ENCODE assay signal across 14 cellular contexts in genomic region chr6:32840604-32841246, GRCh38. TPM values are rescaled to one million over a fixed set of nuclear protein-coding genes. Genes with fewer than 3 reads are reported as not detected.
DNase-seq lines count a peak whose midpoint lies in the region; ATAC-seq and TF ChIP-seq lines count a peak whose summit lies in the region.
"Had no signal": no experiment of that assay in that cellular context is flagged by ENCODE, and none has a peak within 500 bp of the region (broad histone marks: within the 10 kb centered on the region; RNA-seq: fewer than 3 reads in every experiment).

No MANE protein-coding gene starts in this region.

- no peak for ATAC-seq in central memory CD8-positive, alpha-beta T cell (replicated peaks; ENCODE audit: extremely low read depth, poor library complexity, severe bottlenecking)

- peak; percentile 63 for DNase-seq in activated T-cell treated with anti-CD3 and anti-CD28 coated beads, Interleukin-2, amount 50 U/mL, for 24 hours
- DNase-seq in activated T-cell treated with anti-CD3 and anti-CD28 coated beads for 4 hours (no peak), caudate nucleus (lab: John Stamatoyannopoulos, UW) (no peak), HFFc6 (no peak), left ventricle myocardium inferior (no peak)
- DNase-seq in central memory CD8-positive, alpha-beta T cell (ENCODE audit: low spot score in 2 of 2): no peak
- DNase-seq: brain microvascular endothelial cell, DMS79 treated with DMSO at 0.1 percent for 48 hours, NCI-H1092 treated with DMSO at 0.1 percent for 48 hours, testis had no signal

- H3K36me3 Mint-ChIP-seq in activated T-cell treated with anti-CD3 and anti-CD28 coated beads, Interleukin-2, amount 50 U/mL, for 24 hours (ENCODE audit: low read depth): peaks cover 93% of the 10 kb centered on the region
- peaks cover 61% of the 10 kb centered on the region for H3K36me3 Mint-ChIP-seq in central memory CD8-positive, alpha-beta T cell (ENCODE audit: insufficient read depth)
- H3K36me3 Mint-ChIP-seq in stimulated activated naive CD8-positive, alpha-beta T cell treated with anti-CD3 and anti-CD28 coated beads, Interleukin-15, Interleukin-2, amounts not matched to agents 100 ng/mL and 50 ng/mL, for 24 hours (ENCODE audit: low read depth): peaks cover 81% of the 10 kb centered on the region
- peaks cover 15% of the 10 kb centered on the region for H3K36me3 Mint-ChIP-seq in HFFc6 (ENCODE audit: low read depth)

- H3K79me2 ChIP-seq in OCI-LY3 (ENCODE audit: low read length): peaks cover 36% of the 10 kb centered on the region
- H3K79me2 ChIP-seq: hepatocyte had no signal

- no peaks in the 10 kb centered on the region for H4K20me1 ChIP-seq in OCI-LY3 (ENCODE audit: insufficient read depth, low read length)

- H3K4me1 Mint-ChIP-seq in activated T-cell treated with anti-CD3 and anti-CD28 coated beads, Interleukin-2, amount 50 U/mL, for 24 hours (ENCODE audit: low read depth): peaks cover 69% of the 10 kb centered on the region
- H3K4me1 Mint-ChIP-seq in central memory CD8-positive, alpha-beta T cell: peaks cover 72% of the 10 kb centered on the region
- H3K4me1 Mint-ChIP-seq in stimulated activated naive CD8-positive, alpha-beta T cell treated with anti-CD3 and anti-CD28 coated beads, Interleukin-15, Interleukin-2, amounts not matched to agents 100 ng/mL and 50 ng/mL, for 24 hours (ENCODE audit: low read depth): peaks cover 75% of the 10 kb centered on the region
- H3K4me1 Mint-ChIP-seq in HFFc6 (ENCODE audit: low read depth): peaks cover 48% of the 10 kb centered on the region

- H3K36me3 ChIP-seq in OCI-LY3 (replicated peaks; ENCODE audit: low read depth, low read length): peaks cover 44% of the 10 kb centered on the region
- peaks cover 32% of the 10 kb centered on the region for H3K36me3 ChIP-seq in left ventricle myocardium inferior
- H3K36me3 ChIP-seq: prostate gland had no signal

- peak overlapping the region; percentile 55 for H3K4me2 ChIP-seq in OCI-LY3 (ENCODE audit: low read length)
- H3K4me2 ChIP-seq: hepatocyte had no signal

- no peak overlapping the region for H3K9ac ChIP-seq in OCI-LY3 (ENCODE audit: low read length)

- H3K27me3 ChIP-seq in OCI-LY3 (ENCODE audit: low read depth, low read length): no peaks in the 10 kb centered on the region
- H3K27me3 ChIP-seq in left ventricle myocardium inferior (ENCODE audit: low read depth): no peaks in the 10 kb centered on the region
- H3K27me3 ChIP-seq: brain microvascular endothelial cell, hepatocyte, testis had no signal

- intact Hi-C loops in left ventricle myocardium inferior (cut with micrococcal nuclease): no loop called here

- H3K27ac ChIP-seq in OCI-LY3 (ENCODE audit: low read length): peak overlapping the region; percentile 67
- no peak overlapping the region for H3K27ac ChIP-seq in caudate nucleus (ENCODE audit: low read depth, low read length)
- H3K27ac ChIP-seq in left ventricle myocardium inferior (replicated peaks): no peak overlapping the region
- H3K27ac ChIP-seq: brain microvascular endothelial cell, hepatocyte, prostate gland, testis had no signal

- no peaks in the 10 kb centered on the region for H3K27me3 Mint-ChIP-seq in activated T-cell treated with anti-CD3 and anti-CD28 coated beads, Interleukin-2, amount 50 U/mL, for 24 hours
- H3K27me3 Mint-ChIP-seq in central memory CD8-positive, alpha-beta T cell: no peaks in the 10 kb centered on the region
- H3K27me3 Mint-ChIP-seq in stimulated activated naive CD8-positive, alpha-beta T cell treated with anti-CD3 and anti-CD28 coated beads, Interleukin-15, Interleukin-2, amounts not matched to agents 100 ng/mL and 50 ng/mL, for 24 hours: no peaks in the 10 kb centered on the region
- H3K27me3 Mint-ChIP-seq in HFFc6 (ENCODE audit: insufficient read depth): peaks cover 6% of the 10 kb centered on the region

- H3K4me3 Mint-ChIP-seq in activated T-cell treated with anti-CD3 and anti-CD28 coated beads, Interleukin-2, amount 50 U/mL, for 24 hours: peak overlapping the region; percentile 98
- peak overlapping the region; percentile 97 for H3K4me3 Mint-ChIP-seq in central memory CD8-positive, alpha-beta T cell
- peak overlapping the region; percentile 99 for H3K4me3 Mint-ChIP-seq in stimulated activated naive CD8-positive, alpha-beta T cell treated with anti-CD3 and anti-CD28 coated beads, Interleukin-15, Interleukin-2, amounts not matched to agents 100 ng/mL and 50 ng/mL, for 24 hours
- no peak overlapping the region for H3K4me3 Mint-ChIP-seq in HFFc6

- peak overlapping the region; percentile 100 for H3K27ac Mint-ChIP-seq in activated T-cell treated with anti-CD3 and anti-CD28 coated beads, Interleukin-2, amount 50 U/mL, for 24 hours
- peak overlapping the region; percentile 100 for H3K27ac Mint-ChIP-seq in central memory CD8-positive, alpha-beta T cell (ENCODE audit: low read depth)
- H3K27ac Mint-ChIP-seq in stimulated activated naive CD8-positive, alpha-beta T cell treated with anti-CD3 and anti-CD28 coated beads, Interleukin-15, Interleukin-2, amounts not matched to agents 100 ng/mL and 50 ng/mL, for 24 hours: peak overlapping the region; percentile 99
- H3K27ac Mint-ChIP-seq in HFFc6: no peak overlapping the region

- peaks cover 57% of the 10 kb centered on the region for H3K4me1 ChIP-seq in OCI-LY3 (ENCODE audit: low read length)
- H3K4me1 ChIP-seq in left ventricle myocardium inferior: peaks cover 60% of the 10 kb centered on the region

- no peaks in the 10 kb centered on the region for H3K9me3 Mint-ChIP-seq in activated T-cell treated with anti-CD3 and anti-CD28 coated beads, Interleukin-2, amount 50 U/mL, for 24 hours
- H3K9me3 Mint-ChIP-seq in central memory CD8-positive, alpha-beta T cell: no peaks in the 10 kb centered on the region
- H3K9me3 Mint-ChIP-seq in stimulated activated naive CD8-positive, alpha-beta T cell treated with anti-CD3 and anti-CD28 coated beads, Interleukin-15, Interleukin-2, amounts not matched to agents 100 ng/mL and 50 ng/mL, for 24 hours: no peaks in the 10 kb centered on the region
- H3K9me3 Mint-ChIP-seq in HFFc6: no peaks in the 10 kb centered on the region

- TF ChIP-seq CTCF in OCI-LY3 (IDR thresholded peaks at IDR 0.05; ENCODE audit: low read depth, low read length) (no peak), HFFc6 (IDR thresholded peaks at IDR 0.05) (no peak), left ventricle myocardium inferior (IDR thresholded peaks at IDR 0.05; ENCODE audit: borderline replicate concordance) (no peak)

- H3K4me3 ChIP-seq in OCI-LY3 (ENCODE audit: low read length) (no peak overlapping the region), left ventricle myocardium inferior (no peak overlapping the region)
- H3K4me3 ChIP-seq: hepatocyte, prostate gland, testis had no signal

- no peak overlapping the region for H2AFZ ChIP-seq in OCI-LY3 (ENCODE audit: low read depth, low read length)
- H2AFZ ChIP-seq: hepatocyte had no signal

- H3K9me3 ChIP-seq in OCI-LY3 (ENCODE audit: insufficient read depth, low read length): no peaks in the 10 kb centered on the region
- H3K9me3 ChIP-seq in left ventricle myocardium inferior (replicated peaks): no peaks in the 10 kb centered on the region
- H3K9me3 ChIP-seq: prostate gland, testis had no signal

RNA-seq across cellular contexts. Expression of gene TAP2, which starts 2.2 kb away (rescaled TPM):
- 10 to 100 TPM; 25.3 to 47.5 (median 39.2) TPM for total RNA-seq in HFFc6 (2021; fragmentation: NEBNext Ultra II Directional; extraction: Animal tissue kit (Norgen Biotek cat#: 25700))
- total RNA-seq in left ventricle myocardium inferior: 22.4 TPM

RNA-seq across cellular contexts. Expression of gene PSMB8, which starts 3.1 kb away (rescaled TPM):
- 10 to 100 TPM; 24.4 to 43.3 (median 39.5) TPM for total RNA-seq in HFFc6 (2021; fragmentation: NEBNext Ultra II Directional; extraction: Animal tissue kit (Norgen Biotek cat#: 25700))
- 13.2 TPM for total RNA-seq in left ventricle myocardium inferior

RNA-seq across cellular contexts. Expression of gene TAP1, which starts 12.8 kb away (rescaled TPM):
- total RNA-seq in HFFc6 (2021; fragmentation: NEBNext Ultra II Directional; extraction: Animal tissue kit (Norgen Biotek cat#: 25700)): 10 to 100 TPM; 29.9 to 42.6 (median 37.8) TPM
- total RNA-seq in left ventricle myocardium inferior: 15.5 TPM

RNA-seq across cellular contexts. Expression of gene PSMB9, which starts 13.3 kb away (rescaled TPM):
- 10 to 100 TPM in 4 of 6 experiments, 1 to 10 TPM in 2; 4.9 to 23.9 (median 20.9) TPM for total RNA-seq in HFFc6 (2021; fragmentation: NEBNext Ultra II Directional; extraction: Animal tissue kit (Norgen Biotek cat#: 25700))
- total RNA-seq in left ventricle myocardium inferior: 13.4 TPM
- total RNA-seq: hepatocyte had no signal

RNA-seq across cellular contexts. Expression of gene HLA-DOB, which starts 23.9 kb away (rescaled TPM):
- under 1 TPM in 2 of 6 experiments, not detected in 4; 0.14 to 0.28 TPM for total RNA-seq in HFFc6 (2021; fragmentation: NEBNext Ultra II Directional; extraction: Animal tissue kit (Norgen Biotek cat#: 25700))
- total RNA-seq in left ventricle myocardium inferior: not detected
- total RNA-seq: hepatocyte had no signal
